12 cellular contexts compared by ENCODE assay signal in genomic region chr10:96448021-96448457, GRCh38.
DNase-seq lines count a peak whose midpoint lies in the region; ATAC-seq and TF ChIP-seq lines count a peak whose summit lies in the region.
"Had no signal": no experiment of that assay in that cellular context is flagged by ENCODE, and none has a peak within 500 bp of the region (broad histone marks: within the 10 kb centered on the region; RNA-seq: fewer than 3 reads in every experiment).

No MANE protein-coding gene starts in this region.

- BruUV-seq in A673 (replicated peaks; lab: Mats Ljungman, UMichigan), result no TSS peak

- H3K27ac ChIP-seq in A673 (ENCODE audit: low read depth, low read length, poor library complexity, severe bottlenecking), result no peak overlapping the region
- H3K27ac ChIP-seq in OCI-LY3 (ENCODE audit: low read length), result no peak overlapping the region
- no peak overlapping the region for H3K27ac ChIP-seq in left lung
- H3K27ac ChIP-seq: SK-N-MC, skin epidermis had no signal

- peak; percentile 76 for ATAC-seq in GM19025 (IDR thresholded peaks at IDR 0.05; ENCODE audit: low read depth, unreplicated experiment)
- peak; percentile 22 for ATAC-seq in left lung

- no peaks in the 10 kb centered on the region for H3K4me1 ChIP-seq in A673 (ENCODE audit: insufficient read depth, low read length, poor library complexity, severe bottlenecking)
- peaks cover 15% of the 10 kb centered on the region for H3K4me1 ChIP-seq in OCI-LY3 (ENCODE audit: low read length)
- H3K4me1 ChIP-seq in left lung, result no peaks in the 10 kb centered on the region

- H3K9ac ChIP-seq in OCI-LY3 (ENCODE audit: low read length), result no peak overlapping the region

- H3K27me3 ChIP-seq in A673 (replicated peaks; ENCODE audit: insufficient read depth, low read depth, low read length, poor library complexity), result no peaks in the 10 kb centered on the region
- no peaks in the 10 kb centered on the region for H3K27me3 ChIP-seq in OCI-LY3 (ENCODE audit: low read depth, low read length)
- peaks cover 0 to 20% of the 10 kb centered on the region in 2 donors for H3K27me3 ChIP-seq in left lung

- TF ChIP-seq CTCF in A673 (conservative IDR thresholded peaks at IDR 0.05; ENCODE audit: low read depth, low read length) (no peak), OCI-LY3 (IDR thresholded peaks at IDR 0.05; ENCODE audit: low read depth, low read length) (no peak), left lung (IDR thresholded peaks at IDR 0.05) (no peak)

- POLR2A ChIA-PET in A673 (lab: Charles Lee; ENCODE audit: low non-redundant PET), result no interaction called here

- no peak overlapping the region for H2AFZ ChIP-seq in OCI-LY3 (ENCODE audit: low read depth, low read length)

- H3K79me2 ChIP-seq in OCI-LY3 (ENCODE audit: low read length), result no peaks in the 10 kb centered on the region

- H3K9me3 ChIP-seq in A673 (ENCODE audit: low read depth, low read length, poor library complexity, severe bottlenecking) (no peaks in the 10 kb centered on the region), OCI-LY3 (ENCODE audit: insufficient read depth, low read length) (no peaks in the 10 kb centered on the region), left lung (no peaks in the 10 kb centered on the region)

- DNase-seq in A673 (ENCODE audit: low spot score) (peak; percentile 33), left lung (no peak), amygdala (lab: John Stamatoyannopoulos, UW) (no peak), hippocampal formation (lab: John Stamatoyannopoulos, UW) (no peak), activated gamma-delta T cell treated with Interleukin-2 at 50 U/mL for 16 hours (no peak), T1000 (lab: John Stamatoyannopoulos, UW) (no peak)
- DNase-seq: activated B cell treated with CpG ODN at 0.5 μM for 24 hours, NCI-H524 had no signal

- intact Hi-C loops in A673 (cut with micrococcal nuclease; ENCODE audit: unreplicated experiment) (no loop called here), left lung (cut with DNase I) (no loop called here)

- no peaks in the 10 kb centered on the region for H3K36me3 ChIP-seq in A673 (ENCODE audit: insufficient read depth, low read length, poor library complexity, severe bottlenecking)
- no peaks in the 10 kb centered on the region for H3K36me3 ChIP-seq in OCI-LY3 (replicated peaks; ENCODE audit: low read depth, low read length)
- H3K36me3 ChIP-seq in left lung, result no peaks in the 10 kb centered on the region

- H4K20me1 ChIP-seq in OCI-LY3 (ENCODE audit: insufficient read depth, low read length), result no peaks in the 10 kb centered on the region

- H3K4me3 ChIP-seq in A673 (ENCODE audit: low read depth, low read length, poor library complexity, severe bottlenecking) (no peak overlapping the region), OCI-LY3 (ENCODE audit: low read length) (peak overlapping the region; percentile 32), left lung (no peak overlapping the region)
- H3K4me3 ChIP-seq: SK-N-MC, skin epidermis had no signal

- peak overlapping the region; percentile 61 for H3K4me2 ChIP-seq in OCI-LY3 (ENCODE audit: low read length)

- CTCF ChIA-PET in A673 (lab: Charles Lee), result no interaction called here
